In genomic region chr2:47272031-47272864, GRCh38 we compare ENCODE assay signal across 1 cellular context.
TF ChIP-seq lines count a peak whose summit lies in the region.

No MANE protein-coding gene starts in this region.

TF ChIP-seq in HepG2, 621 proteins besides CTCF, POLR2A, EP300 and RAD21 (continued from another document and continues in another):
- TF ChIP-seq ZNF318 (CRISPR knock-in tag; IDR thresholded peaks at IDR 0.05) (no peak), ZNF234 (CRISPR knock-in tag; conservative IDR thresholded peaks at IDR 0.05) (no peak), ZZZ3 (CRISPR knock-in tag; IDR thresholded peaks at IDR 0.05; ENCODE audit: borderline replicate concordance) (no peak), ZC3H13 (CRISPR knock-in tag; IDR thresholded peaks at IDR 0.05) (no peak), ATRX (CRISPR knock-in tag; IDR thresholded peaks at IDR 0.05; ENCODE audit: borderline replicate concordance) (no peak), AFF4 (CRISPR knock-in tag; IDR thresholded peaks at IDR 0.05) (peak; percentile 84), JUN (CRISPR knock-in tag; IDR thresholded peaks at IDR 0.05) (no peak), ZNF432 (CRISPR knock-in tag; IDR thresholded peaks at IDR 0.05; ENCODE audit: borderline replicate concordance) (no peak), CAMTA2 (CRISPR knock-in tag; IDR thresholded peaks at IDR 0.05; ENCODE audit: borderline replicate concordance) (peak; percentile 27; the same call in 1 of the 2 replicates), MED1 (CRISPR knock-in tag; IDR thresholded peaks at IDR 0.05) (no peak), ARID2 (CRISPR knock-in tag; IDR thresholded peaks at IDR 0.05; ENCODE audit: borderline replicate concordance) (peak; percentile 74; the same call in 1 of the 2 replicates), ETS1 (CRISPR knock-in tag; IDR thresholded peaks at IDR 0.05) (no peak; the same call in 1 of the 2 replicates), ZFP37 (CRISPR knock-in tag; IDR thresholded peaks at IDR 0.05; ENCODE audit: borderline replicate concordance) (no peak), ZNF639 (CRISPR knock-in tag; conservative IDR thresholded peaks at IDR 0.05) (no peak), ZNF30 (CRISPR knock-in tag; IDR thresholded peaks at IDR 0.05) (0 out of 2 replicates have a peak, but pooled peaks have one; percentile 43), SMC3 (IDR thresholded peaks at IDR 0.05; ENCODE audit: low read length) (peak; percentile 50; the same call in 1 of the 2 replicates), ZNF513 (CRISPR knock-in tag; conservative IDR thresholded peaks at IDR 0.05) (no peak), ZBTB26 (CRISPR knock-in tag; IDR thresholded peaks at IDR 0.05; ENCODE audit: borderline replicate concordance) (peak; percentile 67; the same call in 1 of the 2 replicates), ZNF577 (CRISPR knock-in tag; IDR thresholded peaks at IDR 0.05; ENCODE audit: borderline replicate concordance, low read depth) (no peak), TGIF2 (CRISPR knock-in tag; IDR thresholded peaks at IDR 0.05) (no peak), CEBPZ (IDR thresholded peaks at IDR 0.05; ENCODE audit: low read length) (no peak), ZNF235 (CRISPR knock-in tag; IDR thresholded peaks at IDR 0.05; ENCODE audit: borderline replicate concordance) (peak; percentile 46; the same call in 1 of the 2 replicates), ZNF264 (CRISPR knock-in tag; IDR thresholded peaks at IDR 0.05) (no peak), ZNF546 (CRISPR knock-in tag; conservative IDR thresholded peaks at IDR 0.05) (peak; percentile 85; the same call in 1 of the 2 replicates), IKZF1 (IDR thresholded peaks at IDR 0.05) (no peak), TOPORS (CRISPR knock-in tag; IDR thresholded peaks at IDR 0.05) (no peak), RFXAP (CRISPR knock-in tag; IDR thresholded peaks at IDR 0.05; ENCODE audit: borderline replicate concordance) (no peak), ATM (IDR thresholded peaks at IDR 0.05; ENCODE audit: borderline replicate concordance) (no peak), CBX1 (IDR thresholded peaks at IDR 0.05; ENCODE audit: low read depth) (no peak), KDM1A (CRISPR knock-in tag; IDR thresholded peaks at IDR 0.05) (no peak; the same call in 1 of the 2 replicates), NFATC3 (CRISPR knock-in tag; IDR thresholded peaks at IDR 0.05) (no peak), SKI (IDR thresholded peaks at IDR 0.05; ENCODE audit: partially characterized antibody) (peak; percentile 30), MZF1 (CRISPR knock-in tag; IDR thresholded peaks at IDR 0.05; ENCODE audit: borderline replicate concordance) (no peak), TFDP1 (CRISPR knock-in tag; IDR thresholded peaks at IDR 0.05; ENCODE audit: borderline replicate concordance) (no peak), ZNF414 (CRISPR knock-in tag; IDR thresholded peaks at IDR 0.05) (peak; percentile 89; the same call in 1 of the 2 replicates), SMAD3 (CRISPR knock-in tag; IDR thresholded peaks at IDR 0.05) (no peak)
